ENCODE assay signal across 6 cellular contexts in genomic region chr11:94988748-94989147, GRCh38. TPM values are rescaled to one million over a fixed set of nuclear protein-coding genes. Genes with fewer than 3 reads are reported as not detected.
"Had no signal": no experiment of that assay in that cellular context is flagged by ENCODE, and none has a peak within 500 bp of the region (broad histone marks: within the 10 kb centered on the region; RNA-seq: fewer than 3 reads in every experiment).

No MANE protein-coding gene starts in this region.

- H3K4me1 Mint-ChIP-seq: IgD-negative memory B cell had no signal

- H3K27ac Mint-ChIP-seq: IgD-negative memory B cell had no signal

- H3K36me3 Mint-ChIP-seq: IgD-negative memory B cell had no signal

- DNase-seq: IMR-90 had no signal

- H3K4me3 Mint-ChIP-seq: IgD-negative memory B cell had no signal

- ATAC-seq: HepG2, K562 had no signal

- H3K9me3 Mint-ChIP-seq: IgD-negative memory B cell had no signal

RNA-seq across cellular contexts. Expression of gene KDM4E, which starts 36.3 kb away (rescaled TPM):
- total RNA-seq: HepG2, HT-29, HT1080, IMR-90, K562 had no signal
